Comparison of ENCODE assay signal across 18 cellular contexts in the genomic region with DNA sequence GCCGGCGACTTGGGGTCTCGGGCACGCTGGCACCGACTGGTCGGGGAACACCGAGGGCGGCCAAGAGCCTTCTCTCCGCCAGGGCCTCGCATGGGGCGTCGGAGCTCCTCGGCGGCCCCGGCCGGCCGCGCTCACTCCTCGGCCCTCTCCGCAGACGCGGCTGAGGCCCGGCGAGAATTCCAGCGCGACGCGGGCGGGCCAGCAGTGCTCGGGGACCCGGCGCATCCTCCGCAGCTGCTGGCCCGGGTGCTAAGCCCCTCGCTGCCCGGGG. TPM values are rescaled to one million over a fixed set of nuclear protein-coding genes. Genes with fewer than 3 reads are reported as not detected.
A peak's percentile ranks its signal among the peaks of the same experiment; 100 is the strongest.
DNase-seq lines count a peak whose midpoint lies in the region; ATAC-seq, FAIRE-seq and TF ChIP-seq lines count a peak whose summit lies in the region.
"Had no signal": no experiment of that assay in that cellular context is flagged by ENCODE, and none has a peak within 500 bp of the region (broad histone marks: within the 10 kb centered on the region; RNA-seq: fewer than 3 reads in every experiment).

No MANE protein-coding gene starts in this region.

- DNase-seq in BJ (ENCODE audit: low read depth): no peak
- DNase-seq in GM23338 (ENCODE audit: low spot score): peak; percentile 48
- DNase-seq in colonic mucosa: no peak
- peak; percentile 87 for DNase-seq in osteoblast (ENCODE audit: insufficient read length, low spot score, missing footprints)
- no peak for DNase-seq in activated CD4-positive, alpha-beta T cell treated with anti-CD3 and anti-CD28 coated beads, Interleukin-2, amount 50 U/mL, for 1 hour
- no peak for DNase-seq in T-helper 9 cell
- no peak for DNase-seq in NCI-H187 treated with DMSO at 0.1 percent for 48 hours (lab: John Stamatoyannopoulos, UW)
- DNase-seq in H54 (ENCODE audit: insufficient read length, low spot score): no peak
- DNase-seq: activated CD4-positive, alpha-beta T cell treated with anti-CD3 and anti-CD28 coated beads, Interleukin-2, amount 50 U/mL, for 4 hours; H9; NCI-H2029 treated with DMSO at 0.1 percent for 48 hours; NCI-H774 had no signal

- H3K9me3 ChIP-seq in colonic mucosa (no peaks in the 10 kb centered on the region), osteoblast (ENCODE audit: low read depth, low read length) (no peaks in the 10 kb centered on the region)

- H3K9me3 Mint-ChIP-seq in GM23338: peaks cover 3% of the 10 kb centered on the region; the same call in 1 of the 3 replicates
- H3K9me3 Mint-ChIP-seq: activated T-helper 2 cell treated with anti-CD3 and anti-CD28 coated beads, Interferon-gamma antibody, Interleukin-2, Interleukin-4, amounts not matched to agents 10 μg/mL and 5 μg/mL and 100 μg/mL, durations not matched to agents 14 hours and 24 hours and 36 hours had no signal

- ATAC-seq in GM23338: no peak; the same call in 2 of the 3 replicates

- H3K9ac ChIP-seq in colonic mucosa (ENCODE audit: low read depth in 2 of 2, low read length in 2 of 2): no peak overlapping the region
- H3K9ac ChIP-seq: KMS-11, parathyroid adenoma had no signal

- peaks cover 86% of the 10 kb centered on the region for H3K27me3 Mint-ChIP-seq in GM23338 (ENCODE audit: insufficient read depth, low read depth, poor library complexity)

- peak overlapping the region; percentile 30 for H3K4me3 ChIP-seq in BJ (ENCODE audit: low read depth, low read length)
- H3K4me3 ChIP-seq in GM23338: peak overlapping the region; percentile 48
- H3K4me3 ChIP-seq in colonic mucosa: peak overlapping the region; percentile 9
- H3K4me3 ChIP-seq in osteoblast (ENCODE audit: insufficient read depth, low read length): no peak overlapping the region

- H3K27ac Mint-ChIP-seq in GM23338: no peak overlapping the region
- H3K27ac Mint-ChIP-seq: activated T-helper 2 cell treated with anti-CD3 and anti-CD28 coated beads, Interferon-gamma antibody, Interleukin-2, Interleukin-4, amounts not matched to agents 10 μg/mL and 5 μg/mL and 100 μg/mL, durations not matched to agents 14 hours and 24 hours and 36 hours; CD4-positive, CD25-positive, alpha-beta regulatory T cell; H9 had no signal

- POLR2A ChIA-PET in BJ (lab: Charles Lee): no interaction called here

- CTCF ChIA-PET in BJ (lab: Yijun Ruan, JAX): interaction anchor here (0.8 to 1.0 kb wide), 2 partner anchors 9 to 36 kb away, joined by 3 read pairs; no protein-coding TSS in a partner anchor

- H3K4me2 ChIP-seq in GM23338: peak overlapping the region; percentile 70; the same call in 1 of the 2 replicates
- H3K4me2 ChIP-seq in osteoblast (ENCODE audit: insufficient read depth, low read length): no peak overlapping the region
- H3K4me2 ChIP-seq: KMS-11 had no signal

- H3K4me1 ChIP-seq in GM23338 (ENCODE audit: insufficient read depth): peaks cover 37% of the 10 kb centered on the region
- peaks cover 5% of the 10 kb centered on the region for H3K4me1 ChIP-seq in colonic mucosa
- no peaks in the 10 kb centered on the region for H3K4me1 ChIP-seq in osteoblast (ENCODE audit: insufficient read depth, low read length)
- H3K4me1 ChIP-seq: parathyroid adenoma had no signal

- no peak for TF ChIP-seq POLR2A in H54 (IDR thresholded peaks at IDR 0.05; ENCODE audit: low read depth, low read length)

- H3K4me3 Mint-ChIP-seq in GM23338: no peak overlapping the region

- H3K36me3 ChIP-seq in BJ (ENCODE audit: control insufficient read depth, insufficient read depth, low read length) (no peaks in the 10 kb centered on the region), GM23338 (ENCODE audit: insufficient read depth) (no peaks in the 10 kb centered on the region), colonic mucosa (no peaks in the 10 kb centered on the region), osteoblast (ENCODE audit: insufficient read depth, low read length) (no peaks in the 10 kb centered on the region)

- H3K27ac ChIP-seq in GM23338 (ENCODE audit: low read depth) (no peak overlapping the region), colonic mucosa (no peak overlapping the region), osteoblast (ENCODE audit: low read depth, low read length) (no peak overlapping the region)
- H3K27ac ChIP-seq: KMS-11, parathyroid adenoma had no signal

- H3K79me2 ChIP-seq in GM23338 (replicated peaks; ENCODE audit: insufficient read depth): no peaks in the 10 kb centered on the region
- no peaks in the 10 kb centered on the region for H3K79me2 ChIP-seq in osteoblast (ENCODE audit: insufficient read depth, low read length)
- H3K79me2 ChIP-seq: parathyroid adenoma had no signal

- TF ChIP-seq CTCF in BJ (IDR thresholded peaks at IDR 0.05; ENCODE audit: insufficient read depth, low read depth, low read length) (no peak), GM23338 (conservative IDR thresholded peaks at IDR 0.05; ENCODE audit: low read depth in 2 of 2) (no peak), colonic mucosa (IDR thresholded peaks at IDR 0.05) (no peak), osteoblast (IDR thresholded peaks at IDR 0.05; ENCODE audit: extremely low read depth, low read depth, low read length) (no peak)

- peaks cover 30% of the 10 kb centered on the region for H3K4me1 Mint-ChIP-seq in GM23338

- no peak for FAIRE-seq in H54 (lab: Jason Lieb, UNC)
- FAIRE-seq: urothelium cell line had no signal

- H2AFZ ChIP-seq in GM23338 (peak overlapping the region; percentile 74; the same call in 1 of the 2 replicates), osteoblast (ENCODE audit: low read length) (no peak overlapping the region)
- H2AFZ ChIP-seq: parathyroid adenoma had no signal

- H3K27me3 ChIP-seq in BJ (ENCODE audit: control insufficient read depth, insufficient read depth, low read length) (peaks cover 17% of the 10 kb centered on the region), GM23338 (ENCODE audit: insufficient read depth) (peaks cover 100% of the 10 kb centered on the region), colonic mucosa (peaks cover 89% of the 10 kb centered on the region), osteoblast (ENCODE audit: insufficient read depth, low read length) (peaks cover 39% of the 10 kb centered on the region)

- H3F3A ChIP-seq in GM23338 (replicated peaks; ENCODE audit: low read depth): peaks cover 14% of the 10 kb centered on the region

- intact Hi-C loops in colonic mucosa (cut with DNase I): no loop called here

- no peaks in the 10 kb centered on the region for H3K36me3 Mint-ChIP-seq in GM23338 (ENCODE audit: low read depth)
- H3K36me3 Mint-ChIP-seq: CD4-positive, CD25-positive, alpha-beta regulatory T cell had no signal

- no peaks in the 10 kb centered on the region; the same call in 1 of the 2 replicates for H4K20me1 ChIP-seq in GM23338 (replicated peaks; ENCODE audit: insufficient read depth)
- peaks cover 4% of the 10 kb centered on the region for H4K20me1 ChIP-seq in osteoblast (ENCODE audit: insufficient read depth, low read length)

- no peaks in the 10 kb centered on the region for H3K9me2 ChIP-seq in GM23338 (ENCODE audit: insufficient read depth)

TF ChIP-seq in GM23338, 12 proteins besides CTCF, POLR2A, EP300 and RAD21 (continues in another document):
- no peak for TF ChIP-seq NANOG (IDR thresholded peaks at IDR 0.05; ENCODE audit: borderline replicate concordance)
- no peak for TF ChIP-seq JUNB (IDR thresholded peaks at IDR 0.05; ENCODE audit: unreplicated experiment)
- TF ChIP-seq ZNF114 (CRISPR knock-in tag; IDR thresholded peaks at IDR 0.05): no peak
- no peak for TF ChIP-seq EZH2phosphoT487 (IDR thresholded peaks at IDR 0.05; ENCODE audit: unreplicated experiment)
- TF ChIP-seq, protein P1, sequence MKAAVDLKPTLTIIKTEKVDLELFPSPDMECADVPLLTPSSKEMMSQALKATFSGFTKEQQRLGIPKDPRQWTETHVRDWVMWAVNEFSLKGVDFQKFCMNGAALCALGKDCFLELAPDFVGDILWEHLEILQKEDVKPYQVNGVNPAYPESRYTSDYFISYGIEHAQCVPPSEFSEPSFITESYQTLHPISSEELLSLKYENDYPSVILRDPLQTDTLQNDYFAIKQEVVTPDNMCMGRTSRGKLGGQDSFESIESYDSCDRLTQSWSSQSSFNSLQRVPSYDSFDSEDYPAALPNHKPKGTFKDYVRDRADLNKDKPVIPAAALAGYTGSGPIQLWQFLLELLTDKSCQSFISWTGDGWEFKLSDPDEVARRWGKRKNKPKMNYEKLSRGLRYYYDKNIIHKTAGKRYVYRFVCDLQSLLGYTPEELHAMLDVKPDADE (IDR thresholded peaks at IDR 0.05): no peak

RNA-seq across cellular contexts. Expression of gene TBX1, which starts 5.6 kb away (rescaled TPM):
- polyA plus RNA-seq in BJ (2011; rRNA removed) (not detected in 2 replicates), GM23338 (2016; fragmentation: Nextera tagmentation; extraction: Ambion mirVana) (0.19 TPM in 2 replicates)
- not detected in 2 replicates for polyA minus RNA-seq in BJ (2011; rRNA and poly(A)+ RNA removed)
- total RNA-seq in GM23338 (2014; rRNA removed; shearing (Covaris generic)): 0.23 and 0.66 TPM in 2 replicates
- total RNA-seq in colonic mucosa (1 to 10 TPM in 1 of 2 donors, under 1 TPM in 1; 0.80 to 1.9 TPM), osteoblast (under 0.01 TPM in 1 of 2 replicates, not detected in the other)
- total RNA-seq: CD4-positive, CD25-positive, alpha-beta regulatory T cell; mononuclear cell had no signal
- polyA plus RNA-seq: CD4-positive, CD25-positive, alpha-beta regulatory T cell had no signal

RNA-seq across cellular contexts. Expression of gene GP1BB, which starts 42.8 kb away (rescaled TPM):
- polyA plus RNA-seq in BJ (2011; rRNA removed): 1.3 and 4.2 TPM in 2 replicates
- polyA minus RNA-seq in BJ (2011; rRNA and poly(A)+ RNA removed): 0.95 and 1.2 TPM in 2 replicates
- 1.3 TPM in 1 of 2 replicates, not detected in the other for total RNA-seq in GM23338 (2014; rRNA removed; shearing (Covaris generic))
- polyA plus RNA-seq in GM23338 (2016; fragmentation: Nextera tagmentation; extraction: Ambion mirVana): 0.53 and 1.1 TPM in 2 replicates
- total RNA-seq in colonic mucosa: 1 to 10 TPM in 1 of 2 donors, under 1 TPM in 1; 0.45 to 1.1 TPM
- total RNA-seq in osteoblast: 0.88 and 1.8 TPM in 2 replicates
- total RNA-seq: activated T-helper 2 cell treated with anti-CD3 and anti-CD28 coated beads, Interferon-gamma antibody, Interleukin-2, Interleukin-4, amounts not matched to agents 10 μg/mL and 5 μg/mL and 100 μg/mL, durations not matched to agents 14 hours and 24 hours and 36 hours had no signal
- polyA plus RNA-seq: CD4-positive, CD25-positive, alpha-beta regulatory T cell had no signal

RNA-seq across cellular contexts. Expression of gene SEPTIN5, which starts 51.9 kb away (rescaled TPM):
- polyA plus RNA-seq in BJ (2011; rRNA removed) (21.0 and 38.8 TPM in 2 replicates), GM23338 (2016; fragmentation: Nextera tagmentation; extraction: Ambion mirVana) (4.3 and 5.6 TPM in 2 replicates)
- polyA minus RNA-seq in BJ (2011; rRNA and poly(A)+ RNA removed): 30.5 and 33.7 TPM in 2 replicates
- 7.7 and 17.2 TPM in 2 replicates for total RNA-seq in GM23338 (2014; rRNA removed; shearing (Covaris generic))
- total RNA-seq in colonic mucosa (1 to 10 TPM; 2.2 to 2.5 TPM), osteoblast (11.2 and 14.5 TPM in 2 replicates)
- polyA plus RNA-seq: CD4-positive, CD25-positive, alpha-beta regulatory T cell had no signal

Comparison
In these comparisons a context has a peak if more than half of its experiments do, and no peak if none do; other contexts are left out.
1. DNase-seq: peak in GM23338 (single experiment) and osteoblast (single experiment); none in BJ (single experiment), colonic mucosa (single experiment), activated CD4-positive, alpha-beta T cell treated with anti-CD3 and anti-CD28 coated beads, Interleukin-2, amount 50 U/mL, for 1 hour (single experiment), T-helper 9 cell (single experiment), NCI-H187 treated with DMSO at 0.1 percent for 48 hours (single experiment) and H54 (single experiment).